In the genomic region with DNA sequence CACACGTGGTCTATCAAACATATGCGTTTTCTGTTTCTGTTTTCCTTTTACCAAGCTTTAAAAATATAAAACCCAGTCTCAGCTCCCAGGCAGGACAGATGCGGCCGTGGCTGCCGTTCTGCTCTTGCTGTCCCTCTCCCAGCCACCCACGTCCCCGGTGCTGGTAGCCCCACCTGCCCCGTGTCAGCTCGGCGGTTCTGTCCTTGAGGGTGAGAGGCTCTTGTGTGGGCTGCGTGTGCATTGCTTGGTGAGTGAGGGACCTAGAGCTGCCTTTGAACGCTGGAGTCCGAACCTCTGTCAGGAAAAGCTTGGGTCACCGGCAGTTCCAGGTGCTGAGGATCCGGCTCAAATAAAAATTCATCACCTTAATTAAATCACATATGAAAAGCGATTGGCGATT, we compare ENCODE assay signal across 24 cellular contexts.
"Had no signal": no experiment of that assay in that cellular context is flagged by ENCODE, and none has a peak within 500 bp of the region (broad histone marks: within the 10 kb centered on the region; RNA-seq: fewer than 3 reads in every experiment).

No MANE protein-coding gene starts in this region.

- H3K27me3 ChIP-seq: colonic mucosa, heart left ventricle, neutrophil, sigmoid colon, stomach, transverse colon had no signal

- FAIRE-seq: urothelium cell line had no signal

- H3K27ac ChIP-seq: colonic mucosa, heart left ventricle, neutrophil, sigmoid colon, thoracic aorta, transverse colon had no signal

- H3K4me3 Mint-ChIP-seq: endodermal cell; natural killer cell treated with Interleukin-12 subunit alpha and Interleukin-12 subunit beta and Interleukin-15 and Interleukin-18, amount 100 ng/mL, for 72 hours had no signal

- H3K9me3 ChIP-seq: colonic mucosa, heart left ventricle, neutrophil, sigmoid colon, stomach, thoracic aorta, transverse colon had no signal

- H3K27me3 Mint-ChIP-seq: natural killer cell treated with Interleukin-12 subunit alpha and Interleukin-12 subunit beta and Interleukin-15 and Interleukin-18, amount 100 ng/mL, for 72 hours had no signal

- H3K27ac Mint-ChIP-seq: endodermal cell; natural killer cell treated with Interleukin-12 subunit alpha and Interleukin-12 subunit beta and Interleukin-15 and Interleukin-18, amount 100 ng/mL, for 72 hours had no signal

- ATAC-seq: heart left ventricle; left colon; left ventricle myocardium superior; natural killer cell treated with Interleukin-12 subunit alpha and Interleukin-12 subunit beta and Interleukin-15 and Interleukin-18, amount 100 ng/mL, for 72 hours had no signal

- DNase-seq: colonic mucosa; effector CD4-positive, alpha-beta T cell; endodermal cell; foreskin melanocyte; heart left ventricle; hippocampal formation; left colon; left ventricle myocardium superior; mesenchymal stem cell; midbrain; posterior cingulate gyrus; sigmoid colon; stimulated activated CD4-positive, alpha-beta T cell treated with anti-CD3 and anti-CD28 coated beads, Interleukin-2, amount 100 ng/mL, for 24 hours; stimulated activated CD4-positive, alpha-beta T cell treated with anti-CD3 and anti-CD28 coated beads, Interleukin-4, amount 100 ng/mL, for 4 hours; stimulated activated naive CD4-positive, alpha-beta T cell; stomach; substantia nigra; transverse colon had no signal

- H3K9me3 Mint-ChIP-seq: endodermal cell; natural killer cell treated with Interleukin-12 subunit alpha and Interleukin-12 subunit beta and Interleukin-15 and Interleukin-18, amount 100 ng/mL, for 72 hours had no signal

- H3K4me3 ChIP-seq: colonic mucosa, heart left ventricle, lung, sigmoid colon, skin epidermis, stomach, thoracic aorta, transverse colon had no signal
